Comparison of ENCODE assay signal across 8 cellular contexts in genomic region chr11:75430692-75431532, GRCh38. TPM values are rescaled to one million over a fixed set of nuclear protein-coding genes. Genes with fewer than 3 reads are reported as not detected.
A peak's percentile ranks its signal among the peaks of the same experiment; 100 is the strongest.
DNase-seq lines count a peak whose midpoint lies in the region; ATAC-seq and TF ChIP-seq lines count a peak whose summit lies in the region.

No MANE protein-coding gene starts in this region.

- POLR2A ChIA-PET in BJ (lab: Charles Lee) = no interaction called here

- H3K9me3 Mint-ChIP-seq in brain (peaks cover 2 to 10% (median 5%) of the 10 kb centered on the region in 5 experiments), naive B cell (peaks cover 0 to 9% (median 3%) of the 10 kb centered on the region in 7 donors)

- H3K4me1 Mint-ChIP-seq in brain (peaks cover 58% of the 10 kb centered on the region), naive B cell (peaks cover 22 to 26% (median 24%) of the 10 kb centered on the region in 3 donors)

- CTCF ChIA-PET in BJ (lab: Yijun Ruan, JAX) = interaction anchor here (0.7 to 4.8 kb wide), 11 partner anchors 15 to 151 kb away, joined by 3 to 27 read pairs (median 4); partner anchors contain the start of gene GDPD5

- DNase-seq in BJ (ENCODE audit: low read depth) (no peak), HK-2 (ENCODE audit: unreplicated experiment) (peak; percentile 22), naive B cell (no peak), kidney glomerular epithelial cell (lab: John Stamatoyannopoulos, UW) (no peak), kidney tubule cell (ENCODE audit: low spot score) (no peak)
- DNase-seq in stimulated activated CD4-positive, alpha-beta T cell treated with anti-CD3 and anti-CD28 coated beads, Interleukin-15, amount 100 ng/mL, for 24 hours = no peak

- peak overlapping the region; percentile 87 to 94 (median 90) for H3K4me3 Mint-ChIP-seq in brain
- peak overlapping the region; percentile 74 to 95 (median 86) for H3K4me3 Mint-ChIP-seq in naive B cell

- H3K36me3 Mint-ChIP-seq in brain = peaks cover 31% of the 10 kb centered on the region
- H3K36me3 Mint-ChIP-seq in naive B cell = peaks cover 0 to 9% of the 10 kb centered on the region in 2 donors

- H3K27ac Mint-ChIP-seq in brain (peak overlapping the region; percentile 75 to 95 (median 81)), naive B cell (peak overlapping the region in 2 of 6 donors; percentile 32 to 74)

- H3K36me3 ChIP-seq in BJ (ENCODE audit: control insufficient read depth, insufficient read depth, low read length) = no peaks in the 10 kb centered on the region

- peaks cover 26% of the 10 kb centered on the region for H3K27me3 ChIP-seq in BJ (ENCODE audit: control insufficient read depth, insufficient read depth, low read length)

- H3K27me3 Mint-ChIP-seq in brain (peaks cover 47% of the 10 kb centered on the region), naive B cell (peaks cover 43 to 85% (median 72%) of the 10 kb centered on the region in 3 donors)

- TF ChIP-seq CTCF in BJ (IDR thresholded peaks at IDR 0.05; ENCODE audit: insufficient read depth, low read depth, low read length) = no peak
- no peak for TF ChIP-seq CTCF in brain (conservative IDR thresholded peaks at IDR 0.05)

- ATAC-seq in naive B cell (ENCODE audit: low read depth in 2 of 2) (peak; percentile 13 to 18), HG03135 (IDR thresholded peaks at IDR 0.05; ENCODE audit: unreplicated experiment) (no peak)

- H3K4me3 ChIP-seq in BJ (ENCODE audit: low read depth, low read length) = peak overlapping the region; percentile 27

RNA-seq across cellular contexts. Expression of gene KLHL35, which starts 2.1 kb away (rescaled TPM):
- polyA plus RNA-seq in BJ (2011; rRNA removed) (1.7 and 3.1 TPM in 2 replicates), brain (ENCODE audit: insufficient read depth, low read depth, low replicate concordance) (12.1 TPM), naive B cell (ENCODE audit: low read depth in 6 of 6) (under 1 TPM in 2 of 6 donors, not detected in 4; 0.48 to 0.74 TPM)
- polyA minus RNA-seq in BJ (2011; rRNA and poly(A)+ RNA removed) = 1.0 and 1.7 TPM in 2 replicates

RNA-seq across cellular contexts. Expression of gene RPS3, which starts 31.6 kb away (rescaled TPM):
- polyA plus RNA-seq in BJ (2011; rRNA removed) (3,005 and 3,406 TPM in 2 replicates), brain (ENCODE audit: insufficient read depth, low read depth, low replicate concordance) (3,030 TPM), naive B cell (ENCODE audit: low read depth in 6 of 6) (1,000 to 10,000 TPM; 3,862 to 5,214 (median 4,183) TPM)
- polyA minus RNA-seq in BJ (2011; rRNA and poly(A)+ RNA removed) = 700 and 1,218 TPM in 2 replicates
